Comparison of ENCODE assay signal across 4 cellular contexts in genomic region chr3:147139341-147139740, GRCh38.
"Had no signal": no experiment of that assay in that cellular context is flagged by ENCODE, and none has a peak within 500 bp of the region (broad histone marks: within the 10 kb centered on the region; RNA-seq: fewer than 3 reads in every experiment).

No MANE protein-coding gene starts in this region.

- DNase-seq: H9, HCEC 1CT, IMR-90 had no signal

- ATAC-seq: GM23338 had no signal

- H3K4me3 Mint-ChIP-seq: GM23338, H9 had no signal

- H3K27ac Mint-ChIP-seq: GM23338, H9 had no signal

- H3K4me3 ChIP-seq: GM23338 had no signal
